In the genomic region with DNA sequence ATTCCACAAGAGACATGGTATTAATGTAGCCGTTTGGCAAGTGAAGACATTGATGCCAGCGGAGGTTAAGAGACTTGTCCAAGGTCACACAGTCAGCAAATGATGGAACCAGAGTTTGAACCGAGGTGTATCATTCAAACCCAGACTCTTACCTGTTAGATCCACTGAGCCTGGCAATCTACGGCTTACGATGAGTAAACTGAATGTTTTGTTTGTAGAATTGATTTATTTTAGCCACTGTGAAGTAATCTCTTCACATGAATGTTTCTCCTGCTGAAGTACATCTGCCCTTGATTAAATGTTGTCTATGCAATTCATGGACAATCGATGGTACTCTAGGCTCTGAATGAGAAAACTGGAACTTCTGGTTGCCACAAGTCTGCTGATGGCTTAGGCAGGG, we compare ENCODE assay signal across 9 cellular contexts.
"Had no signal": no experiment of that assay in that cellular context is flagged by ENCODE, and none has a peak within 500 bp of the region (broad histone marks: within the 10 kb centered on the region; RNA-seq: fewer than 3 reads in every experiment).

No MANE protein-coding gene starts in this region.

- H3K4me1 ChIP-seq: pancreas, prostate gland, uterus had no signal

- H3K9me3 ChIP-seq: lower lobe of right lung, pancreas, prostate gland, sigmoid colon, spleen, tibial nerve, uterus had no signal

- FAIRE-seq: pancreas, small intestine had no signal

- H3K27ac ChIP-seq: lower lobe of right lung, pancreas, prostate gland, sigmoid colon, spleen, tibial nerve, uterus had no signal

- H3K36me3 ChIP-seq: lower lobe of right lung, pancreas, prostate gland, sigmoid colon, spleen, tibial nerve, uterus had no signal

- H3K27me3 ChIP-seq: pancreas, sigmoid colon, tibial nerve, uterus had no signal

- H3K4me3 ChIP-seq: lower lobe of right lung, pancreas, prostate gland, sigmoid colon, spleen, tibial nerve, uterus had no signal

- ATAC-seq: naive thymus-derived CD8-positive, alpha-beta T cell had no signal
